ENCODE assay signal across 8 cellular contexts in genomic region chr10:22229756-22230330, GRCh38. TPM values are rescaled to one million over a fixed set of nuclear protein-coding genes. Genes with fewer than 3 reads are reported as not detected.
A peak's percentile ranks its signal among the peaks of the same experiment; 100 is the strongest.
DNase-seq lines count a peak whose midpoint lies in the region; ATAC-seq and TF ChIP-seq lines count a peak whose summit lies in the region.

No MANE protein-coding gene starts in this region.

- H3K4me2 ChIP-seq in BLaER1 treated with 17β-estradiol and CSF1 and Interleukin-3, amounts not matched to agents 10 nM and 100 nM = peak overlapping the region; percentile 71 to 88 (median 76)

- DNase-seq in astrocyte of the cerebellum (ENCODE audit: low read depth) (no peak), kidney epithelial cell (ENCODE audit: low read depth) (no peak), thoracic aorta (ENCODE audit: low spot score) (no peak), amygdala (lab: John Stamatoyannopoulos, UW) (no peak), ureter (ENCODE audit: low spot score) (no peak)

- peaks cover 0 to 7% (median 0%) of the 10 kb centered on the region in 10 experiments; a peak in 5 of 20 replicates for H3K4me1 ChIP-seq in BLaER1 treated with 17β-estradiol and CSF1 and Interleukin-3, amounts not matched to agents 10 nM and 100 nM
- H3K4me1 ChIP-seq in HUES48 (ENCODE audit: control insufficient read depth, insufficient read depth, low read length) = peaks cover 3% of the 10 kb centered on the region; the same call in 1 of the 2 replicates
- peaks cover 3 to 10% of the 10 kb centered on the region in 2 donors for H3K4me1 ChIP-seq in thoracic aorta (ENCODE audit: control insufficient read depth in 1 of 2, low read depth in 2 of 2)

- in situ Hi-C loops in astrocyte of the cerebellum (cut with HindIII; ENCODE audit: low sequenced_read_pairs) = loop anchor here (5.0 kb wide), 1 partner anchor 87 kb away; the partner anchor contains the start of gene COMMD3

- H3K27ac ChIP-seq in BLaER1 treated with 17β-estradiol and CSF1 and Interleukin-3, amounts not matched to agents 10 nM and 100 nM = no peak overlapping the region
- H3K27ac ChIP-seq in HUES48 (ENCODE audit: low read depth, low read length) (no peak overlapping the region), thoracic aorta (peak overlapping the region; percentile 78 to 89)

- no peak for ATAC-seq in thoracic aorta (ENCODE audit: insufficient number of reproducible peaks, low FRiP score, low read depth)
- ATAC-seq in GM21576 (IDR thresholded peaks at IDR 0.05; ENCODE audit: unreplicated experiment) = no peak

- peak overlapping the region in 9 of 11 experiments; percentile 10 to 79 (median 69); a peak in 13 of 22 replicates for H3K9ac ChIP-seq in BLaER1 treated with 17β-estradiol and CSF1 and Interleukin-3, amounts not matched to agents 10 nM and 100 nM
- H3K9ac ChIP-seq in HUES48 (ENCODE audit: low read depth, low read length) = peak overlapping the region; percentile 43

- peak overlapping the region; percentile 60 to 72 (median 65) for H3K4me3 ChIP-seq in BLaER1 treated with 17β-estradiol and CSF1 and Interleukin-3, amounts not matched to agents 10 nM and 100 nM
- H3K4me3 ChIP-seq in HUES48 (ENCODE audit: low read depth, low read length) (peak overlapping the region; percentile 92), astrocyte of the cerebellum (ENCODE audit: low read depth, low read length) (peak overlapping the region; percentile 63), kidney epithelial cell (ENCODE audit: low read depth, low read length) (peak overlapping the region; percentile 54), thoracic aorta (peak overlapping the region; percentile 96)

- no peaks in the 10 kb centered on the region for H3K36me3 ChIP-seq in BLaER1 treated with 17β-estradiol and CSF1 and Interleukin-3, amounts not matched to agents 10 nM and 100 nM
- H3K36me3 ChIP-seq in HUES48 (ENCODE audit: control insufficient read depth, insufficient read depth, low read length) (no peaks in the 10 kb centered on the region), kidney epithelial cell (ENCODE audit: control insufficient read depth, insufficient read depth, low read length) (no peaks in the 10 kb centered on the region), thoracic aorta (no peaks in the 10 kb centered on the region)

- peaks cover 77 to 100% (median 93%) of the 10 kb centered on the region in 11 experiments for H3K27me3 ChIP-seq in BLaER1 treated with 17β-estradiol and CSF1 and Interleukin-3, amounts not matched to agents 10 nM and 100 nM
- H3K27me3 ChIP-seq in HUES48 (ENCODE audit: control insufficient read depth, insufficient read depth, low read length) (no peaks in the 10 kb centered on the region; the same call in 1 of the 2 replicates), kidney epithelial cell (ENCODE audit: control insufficient read depth, insufficient read depth, low read length) (no peaks in the 10 kb centered on the region), thoracic aorta (replicated peaks; ENCODE audit: insufficient read depth) (no peaks in the 10 kb centered on the region)

- TF ChIP-seq CTCF in astrocyte of the cerebellum (IDR thresholded peaks at IDR 0.05; ENCODE audit: low read depth, low read length, missing control alignments) (no peak), kidney epithelial cell (IDR thresholded peaks at IDR 0.05; ENCODE audit: insufficient read depth, low read length, poor library complexity, severe bottlenecking) (no peak), thoracic aorta (IDR thresholded peaks at IDR 0.05) (no peak)

- no peaks in the 10 kb centered on the region for H3K9me3 ChIP-seq in BLaER1 treated with 17β-estradiol and CSF1 and Interleukin-3, amounts not matched to agents 10 nM and 100 nM (replicated peaks in 1 of 11)
- no peaks in the 10 kb centered on the region for H3K9me3 ChIP-seq in HUES48 (ENCODE audit: control insufficient read depth, insufficient read depth, low read length)
- no peaks in the 10 kb centered on the region for H3K9me3 ChIP-seq in thoracic aorta

- H4K20me1 ChIP-seq in BLaER1 treated with 17β-estradiol and CSF1 and Interleukin-3, amounts not matched to agents 10 nM and 100 nM = peaks cover 0 to 30% (median 7%) of the 10 kb centered on the region in 11 experiments; a peak in 10 of 22 replicates

RNA-seq across cellular contexts. Expression of gene EBLN1, which starts 12.0 kb away (rescaled TPM):
- not detected in 2 replicates for total RNA-seq in kidney epithelial cell
- total RNA-seq in thoracic aorta = not detected
- total RNA-seq in ureter = not detected

Comparison
In these comparisons a context has a peak if more than half of its experiments do, and no peak if none do; other contexts are left out.
1. H3K27ac ChIP-seq: peak in thoracic aorta (2 of 2); none in BLaER1 treated with 17β-estradiol and CSF1 and Interleukin-3, amounts not matched to agents 10 nM and 100 nM (0 of 11) and HUES48 (single experiment).
2. Peak in every context shown above with its lines, with median percentiles within 50 percentile points of each other: H3K4me3 ChIP-seq.